In the genomic region with DNA sequence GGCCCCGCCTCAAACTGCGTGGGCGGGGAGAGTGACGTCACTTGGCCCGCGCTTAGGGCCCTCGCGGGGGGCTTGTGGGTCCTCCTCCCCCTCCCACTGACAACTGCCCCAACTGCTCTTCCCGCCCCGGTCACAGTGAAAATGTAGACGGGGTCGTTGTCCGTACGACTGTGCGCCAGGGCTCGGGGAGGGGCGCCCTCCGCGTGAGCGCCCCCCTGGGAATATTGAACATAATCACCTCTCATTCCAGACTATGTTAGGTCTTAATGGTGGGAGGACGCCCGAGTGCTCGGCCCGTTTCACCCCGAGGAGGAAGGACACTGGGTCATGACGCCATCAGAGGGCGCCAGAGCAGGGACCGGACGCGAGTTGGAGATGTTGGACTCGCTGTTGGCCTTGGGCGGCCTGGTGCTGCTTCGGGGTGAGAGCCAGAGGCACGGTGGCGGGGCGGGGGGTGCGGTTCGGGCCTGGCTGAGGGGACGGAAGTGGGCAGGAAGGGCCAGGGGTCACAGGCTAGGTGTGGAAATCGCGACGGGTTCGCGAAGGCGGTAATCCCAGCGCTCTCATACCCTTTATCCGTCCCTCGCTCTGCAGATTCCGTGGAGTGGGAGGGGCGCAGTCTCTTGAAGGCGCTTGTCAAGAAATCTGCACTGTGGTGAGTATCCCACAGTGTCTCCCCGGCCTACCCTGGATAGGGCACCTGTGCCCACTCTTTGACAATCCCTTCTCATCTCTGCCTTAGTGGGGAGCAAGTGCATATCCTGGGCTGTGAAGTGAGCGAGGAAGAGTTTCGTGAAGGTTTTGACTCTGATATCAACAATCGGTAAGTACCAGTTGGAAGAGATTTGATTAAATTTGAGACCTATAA, we compare ENCODE assay signal across 8 cellular contexts. TPM values are rescaled to one million over a fixed set of nuclear protein-coding genes. Genes with fewer than 3 reads are reported as not detected.
A peak's percentile ranks its signal among the peaks of the same experiment; 100 is the strongest.
DNase-seq lines count a peak whose midpoint lies in the region; ATAC-seq, FAIRE-seq and TF ChIP-seq lines count a peak whose summit lies in the region.

A gene with protein sequence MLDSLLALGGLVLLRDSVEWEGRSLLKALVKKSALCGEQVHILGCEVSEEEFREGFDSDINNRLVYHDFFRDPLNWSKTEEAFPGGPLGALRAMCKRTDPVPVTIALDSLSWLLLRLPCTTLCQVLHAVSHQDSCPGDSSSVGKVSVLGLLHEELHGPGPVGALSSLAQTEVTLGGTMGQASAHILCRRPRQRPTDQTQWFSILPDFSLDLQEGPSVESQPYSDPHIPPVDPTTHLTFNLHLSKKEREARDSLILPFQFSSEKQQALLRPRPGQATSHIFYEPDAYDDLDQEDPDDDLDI (plus strand): TSS at position 40 of the 868 bp plus-strand sequence. CDS start 336 bp downstream, at position 376.

- DNase-seq in C1 segment of cervical spinal cord (lab: John Stamatoyannopoulos, UW) (peak; percentile 75 to 97 (median 92)), GM19239 (ENCODE audit: insufficient read length, low spot score) (peak; percentile 91), NCI-H526 treated with DMSO at 0.1 percent for 48 hours (lab: John Stamatoyannopoulos, UW) (peak; percentile 72), lower lobe of right lung (peak; percentile 97)
- DNase-seq in activated CD4-positive, alpha-beta T cell treated with anti-CD3 and anti-CD28 coated beads, Interleukin-2, amount 50 U/mL, for 1 hour = peak; percentile 84
- peak; percentile 85 to 89 (median 86) for DNase-seq in stimulated activated CD4-positive, alpha-beta T cell treated with anti-CD3 and anti-CD28 coated beads, TNF-alpha, amount 100 ng/mL, for 48 hours (ENCODE audit: low read depth in 3 of 3)

- H3K27ac ChIP-seq in duodenal mucosa (ENCODE audit: low read depth, low read length) (peak within 1 kb of the TSS; percentile 100), lower lobe of right lung (peak within 1 kb of the TSS; percentile 100)

- no peak for FAIRE-seq in GM19239 (lab: Jason Lieb, UNC)

- H3K9me3 ChIP-seq in duodenal mucosa (ENCODE audit: control insufficient read depth in 1 of 2, low read length in 2 of 2) (no peaks in the 10 kb centered on the region), lower lobe of right lung (no peaks in the 10 kb centered on the region)

- TF ChIP-seq CTCF in lower lobe of right lung (IDR thresholded peaks at IDR 0.05) = peak; percentile 24

- peaks cover 10 to 28% of the 10 kb centered on the region in 2 donors for H3K36me3 ChIP-seq in duodenal mucosa (ENCODE audit: control insufficient read depth in 1 of 2, insufficient read depth in 2 of 2, low read length in 2 of 2)
- H3K36me3 ChIP-seq in lower lobe of right lung = peaks cover 37% of the 10 kb centered on the region

- H3K27me3 ChIP-seq in duodenal mucosa (ENCODE audit: control insufficient read depth in 1 of 2, insufficient read depth in 2 of 2, low read length in 2 of 2) = no peaks in the 10 kb centered on the region
- no peaks in the 10 kb centered on the region for H3K27me3 ChIP-seq in lower lobe of right lung (ENCODE audit: low read depth)

- ATAC-seq in HG03442 (IDR thresholded peaks at IDR 0.05; ENCODE audit: unreplicated experiment) = peak; percentile 57
- peak; percentile 82 to 87 for ATAC-seq in lower lobe of right lung

- peaks cover 24 to 54% of the 10 kb centered on the region in 2 donors for H3K4me1 ChIP-seq in duodenal mucosa (ENCODE audit: control insufficient read depth in 1 of 2, insufficient read depth in 2 of 2, low read length in 2 of 2)
- H3K4me1 ChIP-seq in lower lobe of right lung = peaks cover 36% of the 10 kb centered on the region

- peak within 1 kb of the TSS; percentile 89 to 97 for H3K9ac ChIP-seq in duodenal mucosa (ENCODE audit: low read depth in 1 of 2, low read length in 2 of 2)

- peak within 1 kb of the TSS; percentile 79 to 90 for H3K4me3 ChIP-seq in duodenal mucosa (ENCODE audit: low read depth in 1 of 2, low read length in 2 of 2)
- peak within 1 kb of the TSS; percentile 89 for H3K4me3 ChIP-seq in lower lobe of right lung

- intact Hi-C loops in lower lobe of right lung (cut with DNase I) = no loop called here

RNA-seq across cellular contexts. Expression of the gene that starts here (rescaled TPM):
- total RNA-seq in lower lobe of right lung = 33.2 TPM

Comparison
In these comparisons a context has a peak if more than half of its experiments do, and no peak if none do; other contexts are left out.
1. Peak in every context shown above with its lines: DNase-seq, ATAC-seq, H3K4me3 ChIP-seq and H3K27ac ChIP-seq.